8 cellular contexts compared by ENCODE assay signal in genomic region chr13:109779074-109779473, GRCh38. TPM values are rescaled to one million over a fixed set of nuclear protein-coding genes. Genes with fewer than 3 reads are reported as not detected.
DNase-seq lines count a peak whose midpoint lies in the region; ATAC-seq and TF ChIP-seq lines count a peak whose summit lies in the region.

No MANE protein-coding gene starts in this region.

- peak overlapping the region; percentile 39 for H3K27ac Mint-ChIP-seq in activated CD8-positive, alpha-beta memory T cell treated with anti-CD3 and anti-CD28 coated beads, Interleukin-2, amount 10 ng/mL, durations not matched to agents 7 days and 5 days
- peak overlapping the region; percentile 3 for H3K27ac Mint-ChIP-seq in activated CD4-positive, alpha-beta memory T cell treated with anti-CD3 and anti-CD28 coated beads for 36 hours

- H3K4me3 ChIP-seq in fibroblast of the aortic adventitia (ENCODE audit: low read depth, low read length), result peak overlapping the region; percentile 34

- H3K27me3 Mint-ChIP-seq in activated CD8-positive, alpha-beta memory T cell treated with anti-CD3 and anti-CD28 coated beads, Interleukin-2, amount 10 ng/mL, durations not matched to agents 7 days and 5 days, result no peaks in the 10 kb centered on the region
- no peaks in the 10 kb centered on the region for H3K27me3 Mint-ChIP-seq in activated CD4-positive, alpha-beta memory T cell treated with anti-CD3 and anti-CD28 coated beads for 36 hours

- POLR2A ChIA-PET in activated CD4-positive, alpha-beta memory T cell treated with anti-CD3 and anti-CD28 coated beads for 36 hours (lab: Charles Lee), result no interaction called here

- H3K9me3 Mint-ChIP-seq in activated CD8-positive, alpha-beta memory T cell treated with anti-CD3 and anti-CD28 coated beads, Interleukin-2, amount 10 ng/mL, durations not matched to agents 7 days and 5 days (ENCODE audit: low read depth), result no peaks in the 10 kb centered on the region
- no peaks in the 10 kb centered on the region for H3K9me3 Mint-ChIP-seq in activated CD4-positive, alpha-beta memory T cell treated with anti-CD3 and anti-CD28 coated beads for 36 hours

- DNase-seq in activated CD8-positive, alpha-beta memory T cell treated with anti-CD3 and anti-CD28 coated beads, Interleukin-2, amount 10 ng/mL, durations not matched to agents 7 days and 5 days, result no peak
- DNase-seq in activated CD8-positive, alpha-beta memory T cell treated with anti-CD3 and anti-CD28 coated beads, Interleukin-2, amount 50 U/mL, for 48 hours, result no peak
- peak; percentile 60 for DNase-seq in activated CD4-positive, alpha-beta memory T cell treated with anti-CD3 and anti-CD28 coated beads for 36 hours
- no peak for DNase-seq in fibroblast of the aortic adventitia (ENCODE audit: low read depth)
- peak; percentile 37 for DNase-seq in superior temporal gyrus (ENCODE audit: extremely low spot score)
- no peak for DNase-seq in hepatic stellate cell (ENCODE audit: low spot score)
- DNase-seq in ACHN, result no peak

- ATAC-seq in activated CD8-positive, alpha-beta memory T cell treated with anti-CD3 and anti-CD28 coated beads, Interleukin-2, amount 10 ng/mL, durations not matched to agents 7 days and 5 days, result peak; percentile 52
- ATAC-seq in GM19328 (IDR thresholded peaks at IDR 0.05; ENCODE audit: unreplicated experiment), result no peak

- peak overlapping the region; percentile 12 for H3K4me3 Mint-ChIP-seq in activated CD8-positive, alpha-beta memory T cell treated with anti-CD3 and anti-CD28 coated beads, Interleukin-2, amount 10 ng/mL, durations not matched to agents 7 days and 5 days
- peak overlapping the region; percentile 57 for H3K4me3 Mint-ChIP-seq in activated CD4-positive, alpha-beta memory T cell treated with anti-CD3 and anti-CD28 coated beads for 36 hours

- CTCF ChIA-PET in activated CD8-positive, alpha-beta memory T cell treated with anti-CD3 and anti-CD28 coated beads, Interleukin-2, amount 10 ng/mL, durations not matched to agents 7 days and 5 days (lab: Charles Lee), result no interaction called here
- CTCF ChIA-PET in activated CD4-positive, alpha-beta memory T cell treated with anti-CD3 and anti-CD28 coated beads for 36 hours (lab: Charles Lee), result interaction anchor here (1.2 kb wide), 1 partner anchor 12 kb away, joined by 4 read pairs; no protein-coding TSS in a partner anchor

- in situ Hi-C loops in ACHN (cut with HindIII; ENCODE audit: low pct_ligation_motif_present, low pct_unique_long_range_greater_than_20kb, low sequenced_read_pairs), result no loop called here

- peaks cover 27% of the 10 kb centered on the region for H3K4me1 Mint-ChIP-seq in activated CD8-positive, alpha-beta memory T cell treated with anti-CD3 and anti-CD28 coated beads, Interleukin-2, amount 10 ng/mL, durations not matched to agents 7 days and 5 days
- peaks cover 54% of the 10 kb centered on the region for H3K4me1 Mint-ChIP-seq in activated CD4-positive, alpha-beta memory T cell treated with anti-CD3 and anti-CD28 coated beads for 36 hours (ENCODE audit: low read depth)

- H3K36me3 Mint-ChIP-seq in activated CD8-positive, alpha-beta memory T cell treated with anti-CD3 and anti-CD28 coated beads, Interleukin-2, amount 10 ng/mL, durations not matched to agents 7 days and 5 days, result no peaks in the 10 kb centered on the region
- H3K36me3 Mint-ChIP-seq in activated CD4-positive, alpha-beta memory T cell treated with anti-CD3 and anti-CD28 coated beads for 36 hours, result peaks cover 8% of the 10 kb centered on the region

- intact Hi-C loops in activated CD4-positive, alpha-beta memory T cell treated with anti-CD3 and anti-CD28 coated beads for 36 hours (cut with micrococcal nuclease), result loop anchor here (5.0 kb wide), 1 partner anchor 63 kb away; no protein-coding TSS in a partner anchor

- no peak for TF ChIP-seq CTCF in fibroblast of the aortic adventitia (IDR thresholded peaks at IDR 0.05; ENCODE audit: insufficient read depth, low read length)

RNA-seq across cellular contexts. Expression of gene IRS2, which starts 7.3 kb away (rescaled TPM):
- 1 to 10 TPM; 1.6 to 2.0 TPM for total RNA-seq in activated CD8-positive, alpha-beta memory T cell treated with anti-CD3 and anti-CD28 coated beads, Interleukin-2, amount 10 ng/mL, durations not matched to agents 7 days and 5 days
- 1 to 10 TPM; 2.3 to 2.5 TPM for total RNA-seq in activated CD4-positive, alpha-beta memory T cell treated with anti-CD3 and anti-CD28 coated beads for 36 hours
- 4.3 and 15.2 TPM in 2 replicates for total RNA-seq in fibroblast of the aortic adventitia (ENCODE audit: low replicate concordance)

Comparison
In these comparisons a context has a peak if more than half of its experiments do, and no peak if none do; other contexts are left out.
1. DNase-seq: peak in activated CD4-positive, alpha-beta memory T cell treated with anti-CD3 and anti-CD28 coated beads for 36 hours (single experiment) and superior temporal gyrus (single experiment); none in activated CD8-positive, alpha-beta memory T cell treated with anti-CD3 and anti-CD28 coated beads, Interleukin-2, amount 10 ng/mL, durations not matched to agents 7 days and 5 days (single experiment), activated CD8-positive, alpha-beta memory T cell treated with anti-CD3 and anti-CD28 coated beads, Interleukin-2, amount 50 U/mL, for 48 hours (single experiment), fibroblast of the aortic adventitia (single experiment), hepatic stellate cell (single experiment) and ACHN (single experiment).